In genomic region chr6:51152594-51152993, GRCh38 we compare ENCODE assay signal across 20 cellular contexts.
"Had no signal": no experiment of that assay in that cellular context is flagged by ENCODE, and none has a peak within 500 bp of the region (broad histone marks: within the 10 kb centered on the region; RNA-seq: fewer than 3 reads in every experiment).

No MANE protein-coding gene starts in this region.

- H3K27ac ChIP-seq: dorsolateral prefrontal cortex, left lung, ovary, psoas muscle, sigmoid colon, thoracic aorta, transverse colon, vagina had no signal

- H3K9me3 ChIP-seq: ovary, psoas muscle, sigmoid colon, thoracic aorta, transverse colon, vagina had no signal

- H3K27me3 ChIP-seq: dorsolateral prefrontal cortex, left lung, ovary, sigmoid colon, transverse colon, vagina had no signal

- DNase-seq: cortex of kidney; dorsolateral prefrontal cortex; effector CD4-positive, alpha-beta T cell; head of caudate nucleus; kidney; left lung; mesenchymal stem cell; naive thymus-derived CD8-positive, alpha-beta T cell; nephron progenitor cell; occipital lobe; ovary; posterior cingulate gyrus; psoas muscle; right cardiac atrium; sigmoid colon; stimulated activated CD4-positive, alpha-beta T cell treated with anti-CD3 and anti-CD28 coated beads, Interleukin-2, amount 100 ng/mL, for 48 hours; stimulated activated naive B cell treated with anti-CD40 and anti-IgM and Interleukin-4, amounts not matched to agents 10 μg/mL and 1 μg/mL and 100 μg/mL, for 72 hours; transverse colon had no signal

- H3K4me3 ChIP-seq: dorsolateral prefrontal cortex, left lung, ovary, psoas muscle, sigmoid colon, thoracic aorta, transverse colon, vagina had no signal

- H3K4me1 ChIP-seq: left lung, psoas muscle, sigmoid colon, transverse colon, vagina had no signal

- H3K36me3 ChIP-seq: left lung, ovary, sigmoid colon, thoracic aorta, transverse colon, vagina had no signal
